8 cellular contexts compared by ENCODE assay signal in the genomic region with DNA sequence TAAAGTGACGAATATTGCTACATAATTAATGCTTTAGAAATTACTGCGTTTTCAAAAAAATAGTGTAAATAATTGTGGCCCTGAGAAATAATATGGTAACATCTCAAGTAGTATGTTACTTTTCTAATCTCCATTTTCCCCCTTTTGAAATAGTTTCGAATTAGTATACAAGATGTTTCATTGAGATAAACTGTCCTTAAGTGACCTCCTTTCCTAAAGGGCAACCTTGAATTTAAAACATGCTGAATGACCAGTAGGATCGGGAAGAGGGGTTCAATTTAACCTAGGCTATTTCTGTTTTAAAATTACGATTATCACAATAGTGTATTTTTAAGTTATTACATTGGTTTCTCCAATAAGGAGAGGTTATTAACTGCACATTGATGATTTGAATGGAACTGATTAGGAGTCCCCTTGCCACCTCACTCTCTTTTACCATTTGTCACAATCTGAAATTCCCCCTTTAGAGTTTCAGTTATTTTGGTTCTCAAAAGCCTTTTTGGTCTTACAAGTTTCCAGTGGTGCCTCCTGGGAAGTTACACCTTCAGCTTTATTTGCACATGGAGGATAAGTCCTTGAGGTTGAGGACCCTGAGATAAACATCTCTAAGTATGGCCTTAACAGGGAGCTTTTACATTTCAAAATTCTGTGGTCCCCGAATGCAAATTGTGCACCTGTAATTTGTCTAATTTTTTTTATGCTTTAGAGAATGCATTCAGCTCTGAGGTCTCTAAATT. TPM values are rescaled to one million over a fixed set of nuclear protein-coding genes. Genes with fewer than 3 reads are reported as not detected.
DNase-seq lines count a peak whose midpoint lies in the region; ATAC-seq and TF ChIP-seq lines count a peak whose summit lies in the region.

No MANE protein-coding gene starts in this region.

- H3K4me1 Mint-ChIP-seq in endodermal cell, result peaks cover 67% of the 10 kb centered on the region

- no peak overlapping the region for H2BK5ac ChIP-seq in trophoblast cell (ENCODE audit: low read depth, low read length, poor library complexity)

- H3K79me2 ChIP-seq in PC-3 (ENCODE audit: low read length), result peaks cover 91% of the 10 kb centered on the region
- peaks cover 17% of the 10 kb centered on the region for H3K79me2 ChIP-seq in trophoblast cell (ENCODE audit: control insufficient read depth, insufficient read depth, low read length, poor library complexity)

- H3K27ac ChIP-seq in PC-3 (ENCODE audit: low read length), result no peak overlapping the region
- H3K27ac ChIP-seq in endodermal cell (ENCODE audit: low read depth, low read length), result no peak overlapping the region
- H3K27ac ChIP-seq in trophoblast cell (ENCODE audit: low read depth, low read length), result no peak overlapping the region

- H4K8ac ChIP-seq in trophoblast cell (ENCODE audit: low read depth, low read length), result no peak overlapping the region

- H3K9me3 ChIP-seq in PC-3 (ENCODE audit: low read length) (no peaks in the 10 kb centered on the region), endodermal cell (ENCODE audit: control insufficient read depth, low read length) (no peaks in the 10 kb centered on the region), trophoblast cell (ENCODE audit: insufficient read depth, low read depth, low read length) (no peaks in the 10 kb centered on the region)

- H3K18ac ChIP-seq in trophoblast cell (ENCODE audit: low read length), result no peak overlapping the region

- H3K4me3 ChIP-seq in GM08714 (ENCODE audit: low read length) (peak overlapping the region; percentile 96), PC-3 (ENCODE audit: low read length) (peak overlapping the region; percentile 75), endodermal cell (ENCODE audit: low read length) (peak overlapping the region; percentile 92), trophoblast cell (ENCODE audit: low read depth, low read length) (no peak overlapping the region)

- no peak overlapping the region for H2AFZ ChIP-seq in PC-3 (ENCODE audit: low read length)
- no peak overlapping the region for H2AFZ ChIP-seq in trophoblast cell (ENCODE audit: insufficient read depth, low read length, poor library complexity)

- CTCF ChIA-PET in PC-3 (lab: Charles Lee), result no interaction called here

- POLR2A ChIA-PET in PC-3 (lab: Charles Lee; ENCODE audit: unreplicated experiment), result no interaction called here

- H3K27ac Mint-ChIP-seq in endodermal cell, result no peak overlapping the region

- H3K9ac ChIP-seq in PC-3 (ENCODE audit: low read length), result peak overlapping the region; percentile 89
- H3K9ac ChIP-seq in endodermal cell (ENCODE audit: extremely low read depth, low read length, poor library complexity, severe bottlenecking), result peak overlapping the region; percentile 59
- H3K9ac ChIP-seq in trophoblast cell (ENCODE audit: low read length), result no peak overlapping the region

- intact Hi-C loops in PC-3 (cut with micrococcal nuclease), result loop anchor here (5.0 kb wide), 2 partner anchors 70 to 735 kb away; no protein-coding TSS in a partner anchor

- peaks cover 2% of the 10 kb centered on the region; the same call in 1 of the 2 replicates for H3K36me3 ChIP-seq in PC-3 (ENCODE audit: low read depth, low read length)
- H3K36me3 ChIP-seq in endodermal cell (ENCODE audit: control insufficient read depth, insufficient read depth, low read length), result peaks cover 37% of the 10 kb centered on the region
- peaks cover 0 to 2% of the 10 kb centered on the region in 2 experiments for H3K36me3 ChIP-seq in trophoblast cell (ENCODE audit: control insufficient read depth in 1 of 2, insufficient read depth in 2 of 2, low read length in 2 of 2)

- no TSS peak for BruUV-seq in PC-3 (replicated peaks; lab: Mats Ljungman, UMichigan)

- H4K91ac ChIP-seq in trophoblast cell (ENCODE audit: low read depth, low read length), result no peak overlapping the region

- H3F3A ChIP-seq in PC-3 (ENCODE audit: low read length, unreplicated experiment), result peaks cover under 1% of the 10 kb centered on the region

- H3K36me3 Mint-ChIP-seq in endodermal cell (ENCODE audit: low read depth), result peaks cover 7% of the 10 kb centered on the region

- H3K4ac ChIP-seq in trophoblast cell (ENCODE audit: low read depth, low read length), result peak overlapping the region; percentile 52

- no peak overlapping the region for H2AK5ac ChIP-seq in trophoblast cell (ENCODE audit: low read length)

- H3K27me3 Mint-ChIP-seq in endodermal cell (ENCODE audit: insufficient read depth), result no peaks in the 10 kb centered on the region

- H3K9me2 ChIP-seq in PC-3 (replicated peaks; ENCODE audit: low read length), result no peaks in the 10 kb centered on the region

- H3K14ac ChIP-seq in trophoblast cell (ENCODE audit: low read length), result no peak overlapping the region

- H2BK12ac ChIP-seq in trophoblast cell (ENCODE audit: low read length), result no peak overlapping the region

- peak overlapping the region; percentile 91 for H3K4me3 Mint-ChIP-seq in endodermal cell

- DNase-seq in PC-3 (no peak), endodermal cell (no peak), trophoblast cell (no peak), epidermal melanocyte (ENCODE audit: insufficient read length, low spot score) (no peak), T-helper 9 cell (no peak), NK-92 (lab: John Stamatoyannopoulos, UW; ENCODE audit: unreplicated experiment) (no peak)
- DNase-seq in central memory CD4-positive, alpha-beta T cell, result no peak

- no peak overlapping the region for H3K23ac ChIP-seq in trophoblast cell (ENCODE audit: low read length)

- TF ChIP-seq CTCF in PC-3 (conservative IDR thresholded peaks at IDR 0.05; ENCODE audit: low read depth, low read length) (no peak), endodermal cell (conservative IDR thresholded peaks at IDR 0.05) (no peak)

- H3K9me3 Mint-ChIP-seq in endodermal cell, result no peaks in the 10 kb centered on the region

- H3K4me2 ChIP-seq in PC-3 (ENCODE audit: low read length) (peak overlapping the region; percentile 76), trophoblast cell (ENCODE audit: low read length) (peak overlapping the region; percentile 10)

- H4K12ac ChIP-seq in trophoblast cell (ENCODE audit: low read depth, low read length), result no peak overlapping the region

- 66 to 78% methylated on average over 2 to 5 of the region's 6 CpGs for WGBS in endodermal cell (ENCODE audit: insufficient coverage in 1 of 2, insufficient read length in 1 of 2), 2 experiments
- WGBS in trophoblast cell (ENCODE audit: extremely low coverage, insufficient coverage, insufficient read length), result no CpG with 5 or more reads among the region's 6 CpGs

- no peak for ATAC-seq in PC-3

- peaks cover 67% of the 10 kb centered on the region for H3K4me1 ChIP-seq in PC-3 (ENCODE audit: insufficient read depth, low read length)
- peaks cover 4% of the 10 kb centered on the region for H3K4me1 ChIP-seq in endodermal cell (ENCODE audit: control insufficient read depth, insufficient read depth, low read length)
- peaks cover 5 to 7% of the 10 kb centered on the region in 2 experiments for H3K4me1 ChIP-seq in trophoblast cell (ENCODE audit: control insufficient read depth in 1 of 2, insufficient read depth in 2 of 2, low read length in 2 of 2)

- no peaks in the 10 kb centered on the region for H3K27me3 ChIP-seq in PC-3 (ENCODE audit: low read length)
- no peaks in the 10 kb centered on the region for H3K27me3 ChIP-seq in endodermal cell (ENCODE audit: control insufficient read depth, insufficient read depth, low read length, poor library complexity, severe bottlenecking)
- no peaks in the 10 kb centered on the region for H3K27me3 ChIP-seq in trophoblast cell (ENCODE audit: insufficient read depth, low read length)

- H2BK120ac ChIP-seq in trophoblast cell (ENCODE audit: insufficient read depth, low read length, poor library complexity), result no peak overlapping the region

- H4K20me1 ChIP-seq in PC-3 (ENCODE audit: low read length), result peaks cover 41% of the 10 kb centered on the region

- H3K79me1 ChIP-seq in trophoblast cell (ENCODE audit: low read length), result peaks cover 14% of the 10 kb centered on the region

RNA-seq across cellular contexts. Expression of a gene that starts 2.3 kb away (rescaled TPM):
- total RNA-seq in PC-3 (2014; rRNA removed), result 177 and 197 TPM in 2 replicates
- 100 to 1,000 TPM; 168 to 192 TPM for total RNA-seq in endodermal cell
- polyA plus RNA-seq in endodermal cell (2013, experiment 1 of 2), result 124 TPM
- polyA plus RNA-seq in endodermal cell (2013, experiment 2 of 2), result 117 TPM
- 203 and 209 TPM in 2 replicates for polyA plus RNA-seq in trophoblast cell (2013)
